ENCODE assay signal across 8 cellular contexts in genomic region chr14:74762917-74763802, GRCh38. TPM values are rescaled to one million over a fixed set of nuclear protein-coding genes. Genes with fewer than 3 reads are reported as not detected.
DNase-seq lines count a peak whose midpoint lies in the region; ATAC-seq lines count a peak whose summit lies in the region.

Gene YLPM1, plus strand, starts transcription at chr14:74763316. Its CDS starts 174 bp downstream, at chr14:74763490.

- POLR2A ChIA-PET in activated CD8-positive, alpha-beta memory T cell treated with anti-CD3 and anti-CD28 coated beads for 36 hours (lab: Charles Lee): interaction anchor here (0.7 to 1.4 kb wide), 7 partner anchors 10 to 891 kb away, joined by 3 to 9 read pairs (median 4); no protein-coding TSS in a partner anchor

- peak within 1 kb of the TSS; percentile 87 for H3K4me3 ChIP-seq in effector memory CD4-positive, alpha-beta T cell (ENCODE audit: insufficient read depth, low read depth, low read length, poor library complexity, severe bottlenecking)

- H3K27me3 ChIP-seq in effector memory CD4-positive, alpha-beta T cell (replicated peaks; ENCODE audit: control insufficient read depth, insufficient read depth, low read length, poor library complexity, severe bottlenecking): no peaks in the 10 kb centered on the region

- peak; percentile 93 for ATAC-seq in GM19467 (IDR thresholded peaks at IDR 0.05; ENCODE audit: unreplicated experiment)

- CTCF ChIA-PET in activated CD8-positive, alpha-beta memory T cell treated with anti-CD3 and anti-CD28 coated beads for 36 hours (lab: Charles Lee): interaction anchor here (0.6 to 2.2 kb wide), 10 partner anchors 9 to 153 kb away, joined by 3 to 9 read pairs (median 4); partner anchors contain the start of gene LTBP2

- H3K27ac ChIP-seq in effector memory CD4-positive, alpha-beta T cell (ENCODE audit: insufficient read depth, low read length, poor library complexity, severe bottlenecking): peak within 1 kb of the TSS; percentile 94

- no peaks in the 10 kb centered on the region for H3K9me3 ChIP-seq in effector memory CD4-positive, alpha-beta T cell (ENCODE audit: control insufficient read depth, low read length)

- peaks cover 13% of the 10 kb centered on the region for H3K4me1 ChIP-seq in effector memory CD4-positive, alpha-beta T cell (ENCODE audit: control insufficient read depth, insufficient read depth, low read length, poor library complexity, severe bottlenecking)

- DNase-seq in CMK (ENCODE audit: low read depth) (peak; percentile 91), HS-5 (ENCODE audit: low read depth) (peak; percentile 86), medulla oblongata (ENCODE audit: extremely low spot score) (peak; percentile 97)
- peak; percentile 79 for DNase-seq in NK-92 treated with Interleukin-12 subunit alpha and Interleukin-12 subunit beta, amount 100 ng/mL, for 24 hours (lab: John Stamatoyannopoulos, UW)
- DNase-seq in effector memory CD4-positive, alpha-beta T cell: peak; percentile 85 to 89 (median 89)
- peak; percentile 78 for DNase-seq in stimulated activated CD8-positive, alpha-beta memory T cell treated with anti-CD3 and anti-CD28 coated beads, Interleukin-12 subunit alpha, Interleukin-12 subunit beta, amount 100 ng/mL, for 24 hours (ENCODE audit: extremely low read depth)

- H3K36me3 ChIP-seq in effector memory CD4-positive, alpha-beta T cell (ENCODE audit: control insufficient read depth, insufficient read depth, low read length): no peaks in the 10 kb centered on the region

RNA-seq across cellular contexts. Expression of gene YLPM1, which starts in this region (rescaled TPM):
- total RNA-seq in activated CD8-positive, alpha-beta memory T cell treated with anti-CD3 and anti-CD28 coated beads for 36 hours: 10 to 100 TPM; 50.2 to 52.9 TPM

Comparison
In these comparisons a context has a peak if more than half of its experiments do, and no peak if none do; other contexts are left out.
1. Peak in every context shown above with its lines: DNase-seq, ATAC-seq, H3K4me3 ChIP-seq and H3K27ac ChIP-seq.